Comparison of ENCODE assay signal across 10 cellular contexts in genomic region chr9:90921104-90921503, GRCh38.
DNase-seq lines count a peak whose midpoint lies in the region; ATAC-seq and TF ChIP-seq lines count a peak whose summit lies in the region.
"Had no signal": no experiment of that assay in that cellular context is flagged by ENCODE, and none has a peak within 500 bp of the region (broad histone marks: within the 10 kb centered on the region; RNA-seq: fewer than 3 reads in every experiment).

No MANE protein-coding gene starts in this region.

- H3K4me3 ChIP-seq in esophagus muscularis mucosa: no peak overlapping the region

- WGBS in esophagus muscularis mucosa: 51% methylated on average over 7 of the region's 8 CpGs

- H3K9me3 ChIP-seq in esophagus muscularis mucosa: no peaks in the 10 kb centered on the region

- peaks cover 0 to 2% (median 0%) of the 10 kb centered on the region in 7 donors for H3K9me3 Mint-ChIP-seq in CD14-positive monocyte
- H3K9me3 Mint-ChIP-seq: T-cell had no signal

- H3K27ac Mint-ChIP-seq in CD14-positive monocyte: no peak overlapping the region
- H3K27ac Mint-ChIP-seq: T-cell had no signal

- H3K36me3 Mint-ChIP-seq in CD14-positive monocyte: no peaks in the 10 kb centered on the region
- H3K36me3 Mint-ChIP-seq: T-cell had no signal

- TF ChIP-seq CTCF in CD14-positive monocyte (IDR thresholded peaks at IDR 0.05) (no peak), esophagus muscularis mucosa (IDR thresholded peaks at IDR 0.05) (no peak)

- intact Hi-C loops in CD14-positive monocyte (cut with micrococcal nuclease) (no loop called here), esophagus muscularis mucosa (cut with DNase I) (no loop called here)

- TF ChIP-seq EP300 in esophagus muscularis mucosa (IDR thresholded peaks at IDR 0.05): peak; percentile 87

- H3K4me1 Mint-ChIP-seq in CD14-positive monocyte: peaks cover 13% of the 10 kb centered on the region
- H3K4me1 Mint-ChIP-seq: T-cell had no signal

- no peaks in the 10 kb centered on the region for H3K27me3 ChIP-seq in esophagus muscularis mucosa

- H3K4me3 Mint-ChIP-seq in CD14-positive monocyte: no peak overlapping the region
- H3K4me3 Mint-ChIP-seq: T-cell had no signal

- H3K36me3 ChIP-seq in esophagus muscularis mucosa: no peaks in the 10 kb centered on the region

- TF ChIP-seq POLR2A in esophagus muscularis mucosa (IDR thresholded peaks at IDR 0.05; ENCODE audit: low read depth): no peak

- H3K27me3 Mint-ChIP-seq in CD14-positive monocyte (ENCODE audit: low read depth in 3 of 3): peaks cover 0 to 4% (median 2%) of the 10 kb centered on the region in 3 donors

- peak; percentile 38 for DNase-seq in CD14-positive monocyte (ENCODE audit: low spot score)
- peak; percentile 19 for DNase-seq in NCI-H2107 treated with DMSO at 0.1 percent for 48 hours (lab: John Stamatoyannopoulos, UW; ENCODE audit: unreplicated experiment)
- DNase-seq in esophagus muscularis mucosa (ENCODE audit: extremely low spot score): no peak
- DNase-seq in nucleus accumbens (lab: John Stamatoyannopoulos, UW): peak in 40 of 56 donors; percentile 2 to 68 (median 26)
- DNase-seq in EL: no peak
- DNase-seq in cortex of kidney (lab: John Stamatoyannopoulos, UW): no peak
- DNase-seq in activated naive CD4-positive, alpha-beta T cell treated with anti-CD3 and anti-CD28 coated beads, Interleukin-2, amount 50 U/mL, for 16 hours: no peak
- DNase-seq: kidney glomerular epithelial cell, T-cell had no signal

- H3K27ac ChIP-seq in esophagus muscularis mucosa (replicated peaks in 1 of 4): no peak overlapping the region

- ATAC-seq in HG02970 (IDR thresholded peaks at IDR 0.05; ENCODE audit: low FRiP score, unreplicated experiment): no peak
- ATAC-seq: T-cell had no signal

- peaks cover 6 to 13% (median 12%) of the 10 kb centered on the region in 4 donors for H3K4me1 ChIP-seq in esophagus muscularis mucosa

Comparison
In these comparisons a context has a peak if more than half of its experiments do, and no peak if none do; other contexts are left out.
1. DNase-seq: peak in CD14-positive monocyte (single experiment), NCI-H2107 treated with DMSO at 0.1 percent for 48 hours (single experiment) and nucleus accumbens (40 of 56); none in esophagus muscularis mucosa (single experiment), EL (single experiment), cortex of kidney (single experiment) and activated naive CD4-positive, alpha-beta T cell treated with anti-CD3 and anti-CD28 coated beads, Interleukin-2, amount 50 U/mL, for 16 hours (single experiment).